16 cellular contexts compared by ENCODE assay signal in the genomic region with DNA sequence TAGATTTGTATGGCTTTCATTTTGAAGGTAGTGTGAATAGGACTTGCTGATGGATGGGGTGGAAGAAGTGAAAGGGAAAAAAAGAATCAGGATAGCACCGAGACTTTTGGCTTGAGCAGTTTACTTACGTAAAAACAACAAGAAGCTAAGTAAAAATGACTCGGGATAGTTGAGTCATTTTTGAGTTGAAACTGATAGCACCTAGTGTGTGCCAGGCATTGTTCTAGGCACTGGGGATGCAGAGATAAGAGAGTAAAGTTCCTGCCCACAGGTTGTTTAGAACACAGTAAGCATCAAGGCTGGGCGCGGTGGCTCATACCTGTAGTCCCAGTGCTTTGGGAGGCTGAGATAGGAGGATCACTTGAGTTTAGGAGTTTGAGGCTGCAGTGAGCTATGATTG. TPM values are rescaled to one million over a fixed set of nuclear protein-coding genes. Genes with fewer than 3 reads are reported as not detected.
A peak's percentile ranks its signal among the peaks of the same experiment; 100 is the strongest.
DNase-seq lines count a peak whose midpoint lies in the region; ATAC-seq, FAIRE-seq and TF ChIP-seq lines count a peak whose summit lies in the region.
"Had no signal": no experiment of that assay in that cellular context is flagged by ENCODE, and none has a peak within 500 bp of the region (broad histone marks: within the 10 kb centered on the region; RNA-seq: fewer than 3 reads in every experiment).

No MANE protein-coding gene starts in this region.

- peaks cover 26% of the 10 kb centered on the region for H3K36me3 Mint-ChIP-seq in activated CD4-positive, alpha-beta T cell treated with anti-CD3 and anti-CD28 coated beads for 36 hours (ENCODE audit: low read depth)
- H3K36me3 Mint-ChIP-seq in activated CD4-positive, alpha-beta T cell treated with anti-CD3 and anti-CD28 coated beads, Interleukin-2, amount 10 ng/mL, durations not matched to agents 7 days and 5 days (ENCODE audit: low read depth) = peaks cover 44% of the 10 kb centered on the region
- H3K36me3 Mint-ChIP-seq in T-cell (peaks cover 38% of the 10 kb centered on the region), astrocyte (ENCODE audit: low read depth, unreplicated experiment) (peaks cover 36% of the 10 kb centered on the region), natural killer cell (peaks cover 5% of the 10 kb centered on the region), neural progenitor cell (peaks cover 27% of the 10 kb centered on the region)

- peak overlapping the region; percentile 81 for H3K27ac Mint-ChIP-seq in activated CD4-positive, alpha-beta T cell treated with anti-CD3 and anti-CD28 coated beads for 36 hours
- H3K27ac Mint-ChIP-seq in activated CD4-positive, alpha-beta T cell treated with anti-CD3 and anti-CD28 coated beads, Interleukin-2, amount 10 ng/mL, durations not matched to agents 7 days and 5 days = no peak overlapping the region
- peak overlapping the region; percentile 60 to 72 for H3K27ac Mint-ChIP-seq in T-cell
- peak overlapping the region; percentile 8 for H3K27ac Mint-ChIP-seq in astrocyte (ENCODE audit: unreplicated experiment)
- peak overlapping the region; percentile 52 to 78 for H3K27ac Mint-ChIP-seq in natural killer cell
- no peak overlapping the region for H3K27ac Mint-ChIP-seq in neural progenitor cell

- CTCF ChIA-PET in activated CD4-positive, alpha-beta T cell treated with anti-CD3 and anti-CD28 coated beads for 36 hours (lab: Charles Lee) = interaction anchor here (0.7 kb wide), 1 partner anchor 33 kb away, joined by 4 read pairs; no protein-coding TSS in a partner anchor
- CTCF ChIA-PET in activated CD4-positive, alpha-beta T cell treated with anti-CD3 and anti-CD28 coated beads, Interleukin-2, amount 10 ng/mL, durations not matched to agents 7 days and 5 days (lab: Charles Lee) = interaction anchor here (1.2 to 2.1 kb wide), 3 partner anchors 13 to 47 kb away, joined by 3 to 9 read pairs (median 6); no protein-coding TSS in a partner anchor
- CTCF ChIA-PET in T-cell (lab: Charles Lee) = interaction anchor here in 1 of 2 donors (0.8 kb wide), 1 partner anchor 31 kb away, joined by 3 read pairs; no protein-coding TSS in a partner anchor

- H2AFZ ChIP-seq in astrocyte (ENCODE audit: low read depth, low read length) (no peak overlapping the region), neural progenitor cell (replicated peaks) (no peak overlapping the region)

- TF ChIP-seq CTCF in astrocyte (IDR thresholded peaks at IDR 0.05; ENCODE audit: insufficient read depth, low read depth, low read length) (no peak), natural killer cell (IDR thresholded peaks at IDR 0.05) (no peak), neural progenitor cell (IDR thresholded peaks at IDR 0.05) (no peak)

- no peak overlapping the region for H3K27ac ChIP-seq in astrocyte (ENCODE audit: low read depth, low read length)
- no peak overlapping the region for H3K27ac ChIP-seq in neural progenitor cell
- H3K27ac ChIP-seq: 22Rv1, foreskin keratinocyte had no signal

- no peaks in the 10 kb centered on the region for H3K9me3 ChIP-seq in astrocyte (ENCODE audit: insufficient read depth, low read depth, low read length)
- H3K9me3 ChIP-seq in neural progenitor cell (ENCODE audit: low read depth) = no peaks in the 10 kb centered on the region
- H3K9me3 ChIP-seq: upper lobe of left lung had no signal

- H3K4me1 Mint-ChIP-seq in activated CD4-positive, alpha-beta T cell treated with anti-CD3 and anti-CD28 coated beads for 36 hours = peaks cover 36% of the 10 kb centered on the region
- peaks cover 17% of the 10 kb centered on the region for H3K4me1 Mint-ChIP-seq in activated CD4-positive, alpha-beta T cell treated with anti-CD3 and anti-CD28 coated beads, Interleukin-2, amount 10 ng/mL, durations not matched to agents 7 days and 5 days
- H3K4me1 Mint-ChIP-seq in T-cell = peaks cover 14 to 41% (median 35%) of the 10 kb centered on the region in 3 donors
- peaks cover 19% of the 10 kb centered on the region for H3K4me1 Mint-ChIP-seq in astrocyte (ENCODE audit: low read depth, unreplicated experiment)
- H3K4me1 Mint-ChIP-seq in natural killer cell = peaks cover 46 to 47% of the 10 kb centered on the region in 2 donors
- peaks cover 9% of the 10 kb centered on the region for H3K4me1 Mint-ChIP-seq in neural progenitor cell

- H3K9ac ChIP-seq in astrocyte (ENCODE audit: low read length) = no peak overlapping the region
- no peak overlapping the region for H3K9ac ChIP-seq in neural progenitor cell

- intact Hi-C loops in activated CD4-positive, alpha-beta T cell treated with anti-CD3 and anti-CD28 coated beads for 36 hours (cut with DNase I, micrococcal nuclease) = no loop called here
- intact Hi-C loops in natural killer cell (cut with micrococcal nuclease) = loop anchor here (10.0 kb wide), 1 partner anchor 64 kb away; no protein-coding TSS in a partner anchor

- H3K27me3 ChIP-seq in astrocyte (ENCODE audit: insufficient read depth, low read length) = no peaks in the 10 kb centered on the region
- H3K27me3 ChIP-seq in neural progenitor cell = no peaks in the 10 kb centered on the region
- H3K27me3 ChIP-seq: foreskin keratinocyte, upper lobe of left lung had no signal

- no peaks in the 10 kb centered on the region for H3K27me3 Mint-ChIP-seq in activated CD4-positive, alpha-beta T cell treated with anti-CD3 and anti-CD28 coated beads for 36 hours
- no peaks in the 10 kb centered on the region for H3K27me3 Mint-ChIP-seq in activated CD4-positive, alpha-beta T cell treated with anti-CD3 and anti-CD28 coated beads, Interleukin-2, amount 10 ng/mL, durations not matched to agents 7 days and 5 days
- H3K27me3 Mint-ChIP-seq in T-cell (no peaks in the 10 kb centered on the region), astrocyte (ENCODE audit: low read depth, unreplicated experiment) (no peaks in the 10 kb centered on the region), natural killer cell (ENCODE audit: low read depth in 2 of 2) (no peaks in the 10 kb centered on the region), neural progenitor cell (ENCODE audit: insufficient read depth, low read depth) (peaks cover 2% of the 10 kb centered on the region)

- no peak for FAIRE-seq in astrocyte (lab: Jason Lieb, UNC)
- FAIRE-seq: GM12891 had no signal

- peaks cover 2% of the 10 kb centered on the region for H3F3A ChIP-seq in neural progenitor cell (ENCODE audit: low read depth)

- peak; percentile 57 for DNase-seq in activated CD4-positive, alpha-beta T cell treated with anti-CD3 and anti-CD28 coated beads for 36 hours
- DNase-seq in activated CD4-positive, alpha-beta T cell treated with anti-CD3 and anti-CD28 coated beads, Interleukin-2, amount 10 ng/mL, durations not matched to agents 7 days and 5 days = no peak
- no peak for DNase-seq in T-cell
- DNase-seq in astrocyte (ENCODE audit: low read depth) = no peak
- DNase-seq in natural killer cell = no peak
- DNase-seq in neural progenitor cell (ENCODE audit: low spot score) = no peak
- DNase-seq in retina = no peak
- DNase-seq in iPS-NIHi11 (ENCODE audit: low spot score) = no peak
- DNase-seq: effector memory CD4-positive, alpha-beta T cell; foreskin keratinocyte; KG1; NCI-H146; NCI-H446 treated with DMSO at 0.1 percent for 48 hours; upper lobe of left lung had no signal

- H3K4me3 Mint-ChIP-seq in activated CD4-positive, alpha-beta T cell treated with anti-CD3 and anti-CD28 coated beads for 36 hours = no peak overlapping the region
- H3K4me3 Mint-ChIP-seq in activated CD4-positive, alpha-beta T cell treated with anti-CD3 and anti-CD28 coated beads, Interleukin-2, amount 10 ng/mL, durations not matched to agents 7 days and 5 days = no peak overlapping the region
- H3K4me3 Mint-ChIP-seq in T-cell (no peak overlapping the region), astrocyte (ENCODE audit: unreplicated experiment) (no peak overlapping the region), natural killer cell (no peak overlapping the region), neural progenitor cell (no peak overlapping the region)

- no peak overlapping the region for H3K4me3 ChIP-seq in astrocyte (ENCODE audit: insufficient read depth, low read depth, low read length)
- H3K4me3 ChIP-seq in neural progenitor cell = no peak overlapping the region
- H3K4me3 ChIP-seq: upper lobe of left lung had no signal

- H3K4me2 ChIP-seq in astrocyte (ENCODE audit: low read length) (no peak overlapping the region), neural progenitor cell (no peak overlapping the region)

- peaks cover 56% of the 10 kb centered on the region for H4K20me1 ChIP-seq in astrocyte (ENCODE audit: insufficient read depth, low read length)
- H4K20me1 ChIP-seq in neural progenitor cell (ENCODE audit: low read depth) = peaks cover 38% of the 10 kb centered on the region

- POLR2A ChIA-PET in activated CD4-positive, alpha-beta T cell treated with anti-CD3 and anti-CD28 coated beads for 36 hours (lab: Charles Lee) = interaction anchor here (0.6 to 1.3 kb wide), 2 partner anchors 86 to 88 kb away, joined by 3 to 4 read pairs; partner anchors contain the start of gene GRK4
- POLR2A ChIA-PET in activated CD4-positive, alpha-beta T cell treated with anti-CD3 and anti-CD28 coated beads, Interleukin-2, amount 10 ng/mL, durations not matched to agents 7 days and 5 days (lab: Charles Lee) = no interaction called here
- POLR2A ChIA-PET in T-cell (lab: Charles Lee) = no interaction called here

- H3K4me1 ChIP-seq in astrocyte (ENCODE audit: insufficient read depth, low read length) (no peaks in the 10 kb centered on the region), neural progenitor cell (peaks cover 12% of the 10 kb centered on the region)
- H3K4me1 ChIP-seq: foreskin keratinocyte had no signal

- H3K36me3 ChIP-seq in astrocyte (ENCODE audit: insufficient read depth, low read length) (peaks cover 14% of the 10 kb centered on the region), neural progenitor cell (peaks cover 12% of the 10 kb centered on the region)

- peaks cover 67% of the 10 kb centered on the region for H3K79me2 ChIP-seq in astrocyte (ENCODE audit: insufficient read depth, low read length)
- peaks cover 57% of the 10 kb centered on the region for H3K79me2 ChIP-seq in neural progenitor cell (ENCODE audit: low read depth)

- H3K9me3 Mint-ChIP-seq in activated CD4-positive, alpha-beta T cell treated with anti-CD3 and anti-CD28 coated beads for 36 hours (ENCODE audit: low read depth) = no peaks in the 10 kb centered on the region
- no peaks in the 10 kb centered on the region for H3K9me3 Mint-ChIP-seq in activated CD4-positive, alpha-beta T cell treated with anti-CD3 and anti-CD28 coated beads, Interleukin-2, amount 10 ng/mL, durations not matched to agents 7 days and 5 days
- H3K9me3 Mint-ChIP-seq in T-cell (no peaks in the 10 kb centered on the region), astrocyte (ENCODE audit: unreplicated experiment) (no peaks in the 10 kb centered on the region), natural killer cell (no peaks in the 10 kb centered on the region), neural progenitor cell (no peaks in the 10 kb centered on the region)

- peak; percentile 94 for ATAC-seq in activated CD4-positive, alpha-beta T cell treated with anti-CD3 and anti-CD28 coated beads for 36 hours
- ATAC-seq in T-cell (replicated peaks in 1 of 4) = no peak
- ATAC-seq in natural killer cell = no peak
- ATAC-seq: foreskin keratinocyte had no signal

RNA-seq across cellular contexts. Expression of gene ADD1, which starts 34.7 kb away (rescaled TPM):
- 100 to 1,000 TPM; 196 to 206 TPM for total RNA-seq in activated CD4-positive, alpha-beta T cell treated with anti-CD3 and anti-CD28 coated beads for 36 hours
- total RNA-seq in activated CD4-positive, alpha-beta T cell treated with anti-CD3 and anti-CD28 coated beads, Interleukin-2, amount 10 ng/mL, durations not matched to agents 7 days and 5 days = 100 to 1,000 TPM; 264 to 266 TPM
- total RNA-seq in T-cell (100 to 1,000 TPM; 241 to 274 (median 256) TPM), astrocyte (258 and 280 TPM in 2 replicates), natural killer cell (100 to 1,000 TPM; 383 to 465 (median 452) TPM), neural progenitor cell (ENCODE audit: low replicate concordance) (131 and 140 TPM in 2 replicates)

Comparison
In these comparisons a context has a peak if more than half of its experiments do, and no peak if none do; other contexts are left out.
1. H3K27ac Mint-ChIP-seq: peak in activated CD4-positive, alpha-beta T cell treated with anti-CD3 and anti-CD28 coated beads for 36 hours (single experiment), T-cell (2 of 2), astrocyte (single experiment) and natural killer cell (2 of 2); none in activated CD4-positive, alpha-beta T cell treated with anti-CD3 and anti-CD28 coated beads, Interleukin-2, amount 10 ng/mL, durations not matched to agents 7 days and 5 days (single experiment) and neural progenitor cell (single experiment).